ENCODE assay signal across 28 cellular contexts in the genomic region with DNA sequence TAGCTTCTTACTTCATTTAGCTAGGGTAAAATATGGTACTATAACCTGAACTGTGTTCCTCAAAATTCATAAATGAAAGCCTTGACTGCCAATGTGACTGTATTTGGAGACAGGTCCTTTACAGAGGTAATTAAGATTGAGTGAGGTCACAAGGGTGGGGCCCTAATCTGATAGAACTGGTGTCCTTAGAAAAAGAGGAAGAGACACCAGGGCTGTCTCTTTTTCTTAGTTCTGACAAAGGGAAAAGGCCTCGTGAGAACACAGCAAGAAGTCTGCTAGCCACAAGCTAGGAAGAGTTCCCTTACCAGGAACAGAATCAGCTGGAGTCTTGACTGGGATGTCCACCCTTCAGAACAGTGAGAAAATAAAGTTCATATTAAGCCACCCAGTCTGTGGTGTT.
"Had no signal": no experiment of that assay in that cellular context is flagged by ENCODE, and none has a peak within 500 bp of the region (broad histone marks: within the 10 kb centered on the region; RNA-seq: fewer than 3 reads in every experiment).

No MANE protein-coding gene starts in this region.

- H3K9me3 ChIP-seq: esophagus muscularis mucosa, heart right ventricle, left lung, lower lobe of right lung, right atrium auricular region, upper lobe of right lung had no signal

- H3K36me3 ChIP-seq: esophagus muscularis mucosa, heart right ventricle, left lung, lower lobe of right lung, neural progenitor cell, right atrium auricular region, upper lobe of right lung had no signal

- H3K4me3 ChIP-seq: esophagus muscularis mucosa, heart right ventricle, left lung, lower lobe of right lung, neural progenitor cell, right atrium auricular region, smooth muscle cell, upper lobe of right lung had no signal

- H3K4me1 ChIP-seq: esophagus muscularis mucosa, right atrium auricular region, upper lobe of right lung had no signal

- ATAC-seq: activated CD4-positive, alpha-beta T cell treated with anti-CD3 and anti-CD28 coated beads for 36 hours; activated CD8-positive, alpha-beta memory T cell treated with anti-CD3 and anti-CD28 coated beads, Interleukin-2, amount 10 ng/mL, durations not matched to agents 7 days and 5 days; activated CD8-positive, alpha-beta T cell treated with anti-CD3 and anti-CD28 coated beads, Interleukin-2, amount 10 ng/mL, durations not matched to agents 7 days and 5 days; activated naive CD8-positive, alpha-beta T cell treated with anti-CD3 and anti-CD28 coated beads, Interleukin-2, amount 50 U/mL, for 24 hours; heart right ventricle; left lung; lower lobe of right lung; naive thymus-derived CD8-positive, alpha-beta T cell; stimulated activated memory B cell treated with anti-CD40 and anti-IgM and Interleukin-4, amounts not matched to agents 10 μg/mL and 1 μg/mL and 100 μg/mL, for 72 hours; stimulated activated naive CD8-positive, alpha-beta T cell treated with anti-CD3 and anti-CD28 coated beads, Interleukin-15, amount 100 ng/mL, for 72 hours; upper lobe of right lung had no signal

- DNase-seq: activated B cell treated with CpG ODN at 0.5 μM for 24 hours; activated CD4-positive, alpha-beta T cell treated with anti-CD3 and anti-CD28 coated beads for 36 hours; activated CD8-positive, alpha-beta memory T cell treated with anti-CD3 and anti-CD28 coated beads, Interleukin-2, amount 10 ng/mL, durations not matched to agents 7 days and 5 days; activated CD8-positive, alpha-beta T cell treated with anti-CD3 and anti-CD28 coated beads, Interleukin-2, amount 10 ng/mL, durations not matched to agents 7 days and 5 days; activated naive CD8-positive, alpha-beta T cell treated with anti-CD3 and anti-CD28 coated beads, Interleukin-2, amount 50 U/mL, for 24 hours; activated T-cell treated with anti-CD3 and anti-CD28 coated beads, Interleukin-2, amount 50 U/mL, for 48 hours; amygdala; caudate nucleus; cortex of kidney; endodermal cell; heart right ventricle; kidney glomerular epithelial cell; left lung; lower lobe of right lung; mesenchymal stem cell; naive thymus-derived CD8-positive, alpha-beta T cell; occipital lobe; stimulated activated CD4-positive, alpha-beta T cell treated with anti-CD3 and anti-CD28 coated beads, Interleukin-1b, Interleukin-23, amount 100 ng/mL, for 48 hours; stimulated activated CD4-positive, alpha-beta T cell treated with anti-CD3 and anti-CD28 coated beads, Interleukin-4, amount 100 ng/mL, for 4 hours; stimulated activated CD8-positive, alpha-beta memory T cell treated with anti-CD3 and anti-CD28 coated beads, Interleukin-4, amount 100 ng/mL, for 48 hours; stimulated activated naive CD8-positive, alpha-beta T cell treated with anti-CD3 and anti-CD28 coated beads, Interleukin-15, amount 100 ng/mL, for 72 hours; substantia nigra; upper lobe of right lung had no signal

- H3K27me3 ChIP-seq: esophagus muscularis mucosa, heart right ventricle, left lung, neural progenitor cell, right atrium auricular region, upper lobe of right lung had no signal

- H3K27ac ChIP-seq: esophagus muscularis mucosa, heart right ventricle, left lung, lower lobe of right lung, neural progenitor cell, right atrium auricular region, upper lobe of right lung had no signal
